ENCODE assay signal across 2 cellular contexts in genomic region chr3:9780451-9780797, GRCh38.
TF ChIP-seq lines count a peak whose summit lies in the region.

No MANE protein-coding gene starts in this region.

TF ChIP-seq in GM12891, 5 proteins besides CTCF, POLR2A, EP300 and RAD21:
- TF ChIP-seq SPI1 (IDR thresholded peaks at IDR 0.05; ENCODE audit: low read depth, low read length) (no peak), POLR2AphosphoS5 (IDR thresholded peaks at IDR 0.05; ENCODE audit: low read depth, low read length) (no peak)

TF ChIP-seq in GM12878, 131 proteins besides CTCF, POLR2A, EP300 and RAD21:
- TF ChIP-seq, protein P1, sequence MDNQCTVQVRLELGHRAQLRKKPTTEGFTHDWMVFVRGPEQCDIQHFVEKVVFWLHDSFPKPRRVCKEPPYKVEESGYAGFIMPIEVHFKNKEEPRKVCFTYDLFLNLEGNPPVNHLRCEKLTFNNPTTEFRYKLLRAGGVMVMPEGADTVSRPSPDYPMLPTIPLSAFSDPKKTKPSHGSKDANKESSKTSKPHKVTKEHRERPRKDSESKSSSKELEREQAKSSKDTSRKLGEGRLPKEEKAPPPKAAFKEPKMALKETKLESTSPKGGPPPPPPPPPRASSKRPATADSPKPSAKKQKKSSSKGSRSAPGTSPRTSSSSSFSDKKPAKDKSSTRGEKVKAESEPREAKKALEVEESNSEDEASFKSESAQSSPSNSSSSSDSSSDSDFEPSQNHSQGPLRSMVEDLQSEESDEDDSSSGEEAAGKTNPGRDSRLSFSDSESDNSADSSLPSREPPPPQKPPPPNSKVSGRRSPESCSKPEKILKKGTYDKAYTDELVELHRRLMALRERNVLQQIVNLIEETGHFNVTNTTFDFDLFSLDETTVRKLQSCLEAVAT (IDR thresholded peaks at IDR 0.05): no peak
- TF ChIP-seq LARP7 (IDR thresholded peaks at IDR 0.05) (0 out of 2 replicates have a peak, but pooled peaks have one; percentile 11), HDGF (IDR thresholded peaks at IDR 0.05) (0 out of 2 replicates have a peak, but pooled peaks have one; percentile 60), E2F4 (IDR thresholded peaks at IDR 0.05; ENCODE audit: low read depth, low read length) (no peak), RBBP5 (conservative IDR thresholded peaks at IDR 0.05) (no peak), ETV6 (conservative IDR thresholded peaks at IDR 0.05 in 1 of 2, IDR thresholded peaks at IDR 0.05 in 1 of 2; ENCODE audit: borderline replicate concordance in 1 of 2, low read depth in 1 of 2) (no peak), HCFC1 (IDR thresholded peaks at IDR 0.05; ENCODE audit: low read length) (no peak)
